17 cellular contexts compared by ENCODE assay signal in the genomic region with DNA sequence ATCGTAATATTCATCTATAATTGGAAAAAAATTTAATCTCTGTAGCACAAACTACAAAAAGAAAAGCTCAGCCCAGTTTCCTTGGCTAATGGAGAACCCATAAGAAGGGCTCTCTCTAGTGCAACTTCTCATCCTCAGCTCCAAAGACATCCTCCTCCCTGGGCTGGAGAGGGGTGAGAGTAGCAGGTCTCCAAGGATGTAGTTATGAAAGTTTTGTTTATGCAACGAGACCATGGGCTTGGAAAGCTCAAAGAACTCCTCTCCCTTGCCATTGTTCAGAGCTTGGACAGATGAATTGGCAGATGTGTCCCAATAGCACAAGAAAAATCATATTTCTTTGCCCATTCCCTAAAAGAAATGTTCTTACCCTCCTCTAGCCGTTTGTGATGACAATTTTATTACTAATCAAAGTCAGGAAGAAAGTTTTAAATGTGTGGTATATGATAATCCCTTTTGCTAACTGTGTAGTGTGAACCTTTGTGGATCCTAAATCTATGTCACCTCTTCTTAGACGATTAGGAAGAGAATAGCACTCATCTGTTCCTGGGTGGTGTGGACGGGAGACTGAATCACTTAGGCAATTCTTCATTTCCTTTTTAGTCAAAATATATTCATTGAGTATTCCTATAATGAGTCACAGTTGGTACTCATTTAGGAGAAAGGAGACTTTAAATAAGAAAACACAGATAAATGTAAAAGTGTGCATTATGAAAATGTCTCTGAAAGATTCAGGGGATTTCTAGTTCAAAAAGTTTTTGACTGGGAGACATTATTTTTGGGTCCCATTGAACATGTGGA. TPM values are rescaled to one million over a fixed set of nuclear protein-coding genes. Genes with fewer than 3 reads are reported as not detected.
DNase-seq lines count a peak whose midpoint lies in the region; ATAC-seq, FAIRE-seq and TF ChIP-seq lines count a peak whose summit lies in the region.
"Had no signal": no experiment of that assay in that cellular context is flagged by ENCODE, and none has a peak within 500 bp of the region (broad histone marks: within the 10 kb centered on the region; RNA-seq: fewer than 3 reads in every experiment).

No MANE protein-coding gene starts in this region.

- H3K36me3 ChIP-seq in PC-3 (ENCODE audit: low read depth, low read length): peaks cover 5% of the 10 kb centered on the region; the same call in 1 of the 2 replicates
- H3K36me3 ChIP-seq in small intestine (ENCODE audit: control insufficient read depth in 2 of 2, insufficient read depth in 2 of 2, low read length in 2 of 2): no peaks in the 10 kb centered on the region
- H3K36me3 ChIP-seq: left lung, neutrophil had no signal

- POLR2A ChIA-PET in PC-3 (lab: Charles Lee; ENCODE audit: unreplicated experiment): no interaction called here

- H3K4me2 ChIP-seq in PC-3 (ENCODE audit: low read length): no peak overlapping the region

- H3K4me3 ChIP-seq in PC-3 (ENCODE audit: low read length) (no peak overlapping the region), small intestine (ENCODE audit: low read depth in 1 of 2, low read length in 2 of 2) (no peak overlapping the region)
- H3K4me3 ChIP-seq: left lung had no signal

- no peaks in the 10 kb centered on the region for H3K9me2 ChIP-seq in PC-3 (replicated peaks; ENCODE audit: low read length)

- no peaks in the 10 kb centered on the region for H3F3A ChIP-seq in PC-3 (ENCODE audit: low read length, unreplicated experiment)

- H3K27ac ChIP-seq in PC-3 (ENCODE audit: low read length): no peak overlapping the region
- H3K27ac ChIP-seq in small intestine (ENCODE audit: low read depth in 1 of 2, low read length in 1 of 2): no peak overlapping the region
- H3K27ac ChIP-seq: left lung, neutrophil had no signal

- intact Hi-C loops in PC-3 (cut with micrococcal nuclease): no loop called here

- H3K27me3 ChIP-seq in PC-3 (ENCODE audit: low read length) (no peaks in the 10 kb centered on the region), small intestine (ENCODE audit: control insufficient read depth in 2 of 2, insufficient read depth in 2 of 2, low read length in 2 of 2) (no peaks in the 10 kb centered on the region)
- H3K27me3 ChIP-seq: left lung had no signal

- no peaks in the 10 kb centered on the region for H3K79me2 ChIP-seq in PC-3 (ENCODE audit: low read length)

- FAIRE-seq in small intestine (lab: Jason Lieb, UNC): no peak

- peak; percentile 15 for DNase-seq in stimulated activated CD4-positive, alpha-beta T cell treated with anti-CD3 and anti-CD28 coated beads, Interleukin-15, amount 100 ng/mL, for 24 hours
- no peak for DNase-seq in stimulated activated CD4-positive, alpha-beta T cell treated with anti-CD3 and anti-CD28 coated beads, Interleukin-4, amount 100 ng/mL, for 1 hour
- DNase-seq in PC-3 (peak; percentile 32), fibroblast of peridontal ligament (ENCODE audit: extremely low read depth) (peak; percentile 41), NCI-H526 (lab: John Stamatoyannopoulos, UW) (no peak), NCI-H446 treated with DMSO at 0.1 percent for 48 hours (lab: John Stamatoyannopoulos, UW) (no peak), small intestine (no peak)
- DNase-seq: activated CD4-positive, alpha-beta T cell treated with anti-CD3 and anti-CD28 coated beads for 4 hours; activated T-cell treated with anti-CD3 and anti-CD28 coated beads for 4 hours; Calu3; GF-D8; left lung; NCI-H2029; NCI-H510A; right cardiac atrium; T1000 had no signal

- 65 to 81% (median 69%) methylated on average over 5 of the region's 5 CpGs for WGBS in small intestine, 3 donors

- BruUV-seq in PC-3 (replicated peaks; lab: Mats Ljungman, UMichigan): no TSS peak

- no peak overlapping the region for H2AFZ ChIP-seq in PC-3 (ENCODE audit: low read length)

- ATAC-seq in PC-3: peak; percentile 81
- ATAC-seq: left lung had no signal

- H3K9me3 ChIP-seq in PC-3 (ENCODE audit: low read length): no peaks in the 10 kb centered on the region
- H3K9me3 ChIP-seq in small intestine (ENCODE audit: control insufficient read depth, low read depth): no peaks in the 10 kb centered on the region
- H3K9me3 ChIP-seq: left lung, neutrophil had no signal

- no peak overlapping the region for H3K9ac ChIP-seq in PC-3 (ENCODE audit: low read length)

- CTCF ChIA-PET in PC-3 (lab: Charles Lee): no interaction called here

- no peaks in the 10 kb centered on the region for H4K20me1 ChIP-seq in PC-3 (ENCODE audit: low read length)

- TF ChIP-seq CTCF in PC-3 (conservative IDR thresholded peaks at IDR 0.05; ENCODE audit: low read depth, low read length): no peak

- H3K4me1 ChIP-seq in PC-3 (ENCODE audit: insufficient read depth, low read length): peaks cover 17% of the 10 kb centered on the region
- H3K4me1 ChIP-seq in small intestine (ENCODE audit: control insufficient read depth in 2 of 2, insufficient read depth in 1 of 2, low read depth in 1 of 2, low read length in 1 of 2): no peaks in the 10 kb centered on the region

RNA-seq across cellular contexts. Expression of a gene that starts 52.2 kb away (rescaled TPM):
- total RNA-seq in PC-3 (2014; rRNA removed): 15.2 and 15.5 TPM in 2 replicates
- 1 to 10 TPM; 1.6 to 4.9 (median 2.0) TPM for polyA plus RNA-seq in small intestine

Comparison
In these comparisons a context has a peak if more than half of its experiments do, and no peak if none do; other contexts are left out.
1. DNase-seq: peak in stimulated activated CD4-positive, alpha-beta T cell treated with anti-CD3 and anti-CD28 coated beads, Interleukin-15, amount 100 ng/mL, for 24 hours (single experiment), PC-3 (single experiment) and fibroblast of peridontal ligament (single experiment); none in stimulated activated CD4-positive, alpha-beta T cell treated with anti-CD3 and anti-CD28 coated beads, Interleukin-4, amount 100 ng/mL, for 1 hour (single experiment), NCI-H526 (0 of 2), NCI-H446 treated with DMSO at 0.1 percent for 48 hours (single experiment) and small intestine (single experiment).